Comparison of ENCODE assay signal across 1 cellular context in the genomic region with DNA sequence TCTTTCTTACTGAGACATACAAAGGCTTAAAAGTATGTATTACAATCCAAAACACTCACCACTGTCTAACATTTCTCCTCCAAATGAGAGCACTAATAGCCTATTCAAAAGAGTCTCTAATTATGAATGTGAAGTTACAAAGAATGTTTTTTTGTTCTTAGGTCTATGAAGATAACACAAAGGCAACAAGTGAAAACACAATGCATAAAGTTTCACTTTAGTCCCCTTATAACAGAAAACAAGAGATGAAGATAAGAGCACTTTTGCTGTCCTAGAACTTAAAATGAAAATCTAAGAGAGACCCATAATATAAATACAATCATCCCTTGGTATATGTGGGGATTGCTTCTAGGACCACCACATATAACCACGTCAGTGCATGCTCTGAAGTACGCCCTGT.
TF ChIP-seq lines count a peak whose summit lies in the region.

No MANE protein-coding gene starts in this region.

TF ChIP-seq in WTC11, 78 proteins besides CTCF, POLR2A, EP300 and RAD21 (continued from another document):
- TF ChIP-seq ZNF396 (CRISPR knock-in tag; IDR thresholded peaks at IDR 0.05; ENCODE audit: borderline replicate concordance): no peak
- TF ChIP-seq, protein P1, sequence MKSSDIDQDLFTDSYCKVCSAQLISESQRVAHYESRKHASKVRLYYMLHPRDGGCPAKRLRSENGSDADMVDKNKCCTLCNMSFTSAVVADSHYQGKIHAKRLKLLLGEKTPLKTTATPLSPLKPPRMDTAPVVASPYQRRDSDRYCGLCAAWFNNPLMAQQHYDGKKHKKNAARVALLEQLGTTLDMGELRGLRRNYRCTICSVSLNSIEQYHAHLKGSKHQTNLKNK (CRISPR knock-in tag; IDR thresholded peaks at IDR 0.05): no peak
- TF ChIP-seq OVOL2 (CRISPR knock-in tag; IDR thresholded peaks at IDR 0.05; ENCODE audit: borderline replicate concordance): no peak
- no peak for TF ChIP-seq ESRRA (CRISPR knock-in tag; IDR thresholded peaks at IDR 0.05; ENCODE audit: borderline replicate concordance)
- TF ChIP-seq, protein P2, sequence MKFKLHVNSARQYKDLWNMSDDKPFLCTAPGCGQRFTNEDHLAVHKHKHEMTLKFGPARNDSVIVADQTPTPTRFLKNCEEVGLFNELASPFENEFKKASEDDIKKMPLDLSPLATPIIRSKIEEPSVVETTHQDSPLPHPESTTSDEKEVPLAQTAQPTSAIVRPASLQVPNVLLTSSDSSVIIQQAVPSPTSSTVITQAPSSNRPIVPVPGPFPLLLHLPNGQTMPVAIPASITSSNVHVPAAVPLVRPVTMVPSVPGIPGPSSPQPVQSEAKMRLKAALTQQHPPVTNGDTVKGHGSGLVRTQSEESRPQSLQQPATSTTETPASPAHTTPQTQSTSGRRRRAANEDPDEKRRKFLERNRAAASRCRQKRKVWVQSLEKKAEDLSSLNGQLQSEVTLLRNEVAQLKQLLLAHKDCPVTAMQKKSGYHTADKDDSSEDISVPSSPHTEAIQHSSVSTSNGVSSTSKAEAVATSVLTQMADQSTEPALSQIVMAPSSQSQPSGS (CRISPR knock-in tag; IDR thresholded peaks at IDR 0.05; ENCODE audit: borderline replicate concordance, low read depth): no peak
- TF ChIP-seq, protein P3, sequence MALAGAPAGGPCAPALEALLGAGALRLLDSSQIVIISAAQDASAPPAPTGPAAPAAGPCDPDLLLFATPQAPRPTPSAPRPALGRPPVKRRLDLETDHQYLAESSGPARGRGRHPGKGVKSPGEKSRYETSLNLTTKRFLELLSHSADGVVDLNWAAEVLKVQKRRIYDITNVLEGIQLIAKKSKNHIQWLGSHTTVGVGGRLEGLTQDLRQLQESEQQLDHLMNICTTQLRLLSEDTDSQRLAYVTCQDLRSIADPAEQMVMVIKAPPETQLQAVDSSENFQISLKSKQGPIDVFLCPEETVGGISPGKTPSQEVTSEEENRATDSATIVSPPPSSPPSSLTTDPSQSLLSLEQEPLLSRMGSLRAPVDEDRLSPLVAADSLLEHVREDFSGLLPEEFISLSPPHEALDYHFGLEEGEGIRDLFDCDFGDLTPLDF (CRISPR knock-in tag; IDR thresholded peaks at IDR 0.05): no peak
- TF ChIP-seq, protein P4, sequence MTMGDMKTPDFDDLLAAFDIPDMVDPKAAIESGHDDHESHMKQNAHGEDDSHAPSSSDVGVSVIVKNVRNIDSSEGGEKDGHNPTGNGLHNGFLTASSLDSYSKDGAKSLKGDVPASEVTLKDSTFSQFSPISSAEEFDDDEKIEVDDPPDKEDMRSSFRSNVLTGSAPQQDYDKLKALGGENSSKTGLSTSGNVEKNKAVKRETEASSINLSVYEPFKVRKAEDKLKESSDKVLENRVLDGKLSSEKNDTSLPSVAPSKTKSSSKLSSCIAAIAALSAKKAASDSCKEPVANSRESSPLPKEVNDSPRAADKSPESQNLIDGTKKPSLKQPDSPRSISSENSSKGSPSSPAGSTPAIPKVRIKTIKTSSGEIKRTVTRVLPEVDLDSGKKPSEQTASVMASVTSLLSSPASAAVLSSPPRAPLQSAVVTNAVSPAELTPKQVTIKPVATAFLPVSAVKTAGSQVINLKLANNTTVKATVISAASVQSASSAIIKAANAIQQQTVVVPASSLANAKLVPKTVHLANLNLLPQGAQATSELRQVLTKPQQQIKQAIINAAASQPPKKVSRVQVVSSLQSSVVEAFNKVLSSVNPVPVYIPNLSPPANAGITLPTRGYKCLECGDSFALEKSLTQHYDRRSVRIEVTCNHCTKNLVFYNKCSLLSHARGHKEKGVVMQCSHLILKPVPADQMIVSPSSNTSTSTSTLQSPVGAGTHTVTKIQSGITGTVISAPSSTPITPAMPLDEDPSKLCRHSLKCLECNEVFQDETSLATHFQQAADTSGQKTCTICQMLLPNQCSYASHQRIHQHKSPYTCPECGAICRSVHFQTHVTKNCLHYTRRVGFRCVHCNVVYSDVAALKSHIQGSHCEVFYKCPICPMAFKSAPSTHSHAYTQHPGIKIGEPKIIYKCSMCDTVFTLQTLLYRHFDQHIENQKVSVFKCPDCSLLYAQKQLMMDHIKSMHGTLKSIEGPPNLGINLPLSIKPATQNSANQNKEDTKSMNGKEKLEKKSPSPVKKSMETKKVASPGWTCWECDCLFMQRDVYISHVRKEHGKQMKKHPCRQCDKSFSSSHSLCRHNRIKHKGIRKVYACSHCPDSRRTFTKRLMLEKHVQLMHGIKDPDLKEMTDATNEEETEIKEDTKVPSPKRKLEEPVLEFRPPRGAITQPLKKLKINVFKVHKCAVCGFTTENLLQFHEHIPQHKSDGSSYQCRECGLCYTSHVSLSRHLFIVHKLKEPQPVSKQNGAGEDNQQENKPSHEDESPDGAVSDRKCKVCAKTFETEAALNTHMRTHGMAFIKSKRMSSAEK (CRISPR knock-in tag; IDR thresholded peaks at IDR 0.05; ENCODE audit: borderline replicate concordance): no peak
- TF ChIP-seq ZNF317 (CRISPR knock-in tag; IDR thresholded peaks at IDR 0.05; ENCODE audit: borderline replicate concordance, low read depth): no peak
- no peak for TF ChIP-seq ZBTB21 (CRISPR knock-in tag; IDR thresholded peaks at IDR 0.05; ENCODE audit: borderline replicate concordance)
